14 cellular contexts compared by ENCODE assay signal in the genomic region with DNA sequence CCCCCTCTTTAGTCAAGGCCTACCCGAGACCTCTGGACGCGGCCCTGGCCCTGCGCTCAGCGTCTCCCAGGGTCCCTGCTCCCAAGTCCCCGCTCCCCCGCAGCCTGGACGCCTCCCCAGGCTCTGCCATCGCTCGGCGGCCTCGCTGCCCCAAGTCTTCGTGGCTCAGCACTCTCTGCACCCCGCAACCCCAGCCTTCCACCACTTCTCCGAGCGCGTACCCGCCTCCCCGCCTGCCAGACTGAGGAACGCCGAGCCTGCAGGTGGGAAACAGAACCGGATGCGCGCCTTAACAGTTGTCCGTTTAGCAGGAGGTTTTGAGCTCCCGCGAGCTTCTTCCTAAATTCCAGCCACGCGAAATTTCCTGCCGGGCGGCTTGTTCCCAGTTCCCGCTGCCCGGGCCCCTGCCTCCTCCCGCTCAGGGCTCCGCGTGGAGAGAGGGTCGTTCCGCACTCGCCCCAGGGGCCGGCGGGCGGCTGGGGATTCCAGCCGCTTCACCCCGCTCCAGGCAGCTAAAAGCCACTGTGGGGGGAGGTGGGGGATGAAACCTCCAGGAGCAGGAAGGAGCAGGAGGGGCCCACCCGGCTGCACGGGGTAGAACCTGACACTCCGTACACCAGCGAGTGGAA.
DNase-seq lines count a peak whose midpoint lies in the region; ATAC-seq and TF ChIP-seq lines count a peak whose summit lies in the region.
"Had no signal": no experiment of that assay in that cellular context is flagged by ENCODE, and none has a peak within 500 bp of the region (broad histone marks: within the 10 kb centered on the region; RNA-seq: fewer than 3 reads in every experiment).

No MANE protein-coding gene starts in this region.

- no peak overlapping the region for H2BK20ac ChIP-seq in H9 (ENCODE audit: low read depth, low read length, poor library complexity, severe bottlenecking)

- H3K9me3 Mint-ChIP-seq in H9: peaks cover 10% of the 10 kb centered on the region in 2 experiments
- no peaks in the 10 kb centered on the region for H3K9me3 Mint-ChIP-seq in progenitor cell of endocrine pancreas (ENCODE audit: low read depth)
- no peaks in the 10 kb centered on the region for H3K9me3 Mint-ChIP-seq in activated CD4-positive, alpha-beta T cell treated with anti-CD3 and anti-CD28 coated beads, Interleukin-2, amount 10 ng/mL, durations not matched to agents 7 days and 5 days
- H3K9me3 Mint-ChIP-seq: stimulated activated memory B cell treated with anti-CD40 and anti-IgM and Interleukin-4, amounts not matched to agents 10 μg/mL and 1 μg/mL and 100 μg/mL, for 72 hours had no signal

- H3K4me3 Mint-ChIP-seq in H9: peak overlapping the region; percentile 58 to 76
- peak overlapping the region; percentile 42 for H3K4me3 Mint-ChIP-seq in progenitor cell of endocrine pancreas (ENCODE audit: low read depth)
- no peak overlapping the region for H3K4me3 Mint-ChIP-seq in activated CD4-positive, alpha-beta T cell treated with anti-CD3 and anti-CD28 coated beads, Interleukin-2, amount 10 ng/mL, durations not matched to agents 7 days and 5 days
- H3K4me3 Mint-ChIP-seq: stimulated activated memory B cell treated with anti-CD40 and anti-IgM and Interleukin-4, amounts not matched to agents 10 μg/mL and 1 μg/mL and 100 μg/mL, for 72 hours had no signal

- BruUV-seq in mammary epithelial cell (replicated peaks; lab: Mats Ljungman, UMichigan): no TSS peak

- no peak overlapping the region for H3K4me3 ChIP-seq in mammary epithelial cell (replicated peaks in 1 of 3; ENCODE audit: insufficient read depth in 1 of 3, low read depth in 2 of 3, low read length in 3 of 3)
- peak overlapping the region in 1 of 2 donors; percentile 11 for H3K4me3 ChIP-seq in tibial artery

- H3K27ac ChIP-seq in H9 (ENCODE audit: insufficient read length, low read depth, low read length) (no peak overlapping the region), mammary epithelial cell (ENCODE audit: insufficient read depth, low read depth, low read length) (no peak overlapping the region), tibial artery (no peak overlapping the region)
- H3K27ac ChIP-seq: neutrophil had no signal

- no peaks in the 10 kb centered on the region for H3K79me2 ChIP-seq in H9 (ENCODE audit: insufficient read depth, low read length)
- H3K79me2 ChIP-seq in mammary epithelial cell (ENCODE audit: insufficient read depth, low read length): no peaks in the 10 kb centered on the region

- TF ChIP-seq CTCF in H9 (conservative IDR thresholded peaks at IDR 0.05) (no peak), mammary epithelial cell (conservative IDR thresholded peaks at IDR 0.05 in 1 of 2, IDR thresholded peaks at IDR 0.05 in 1 of 2; ENCODE audit: extremely low read depth in 1 of 2, insufficient read depth in 1 of 2, low read depth in 1 of 2, low read length in 2 of 2) (no peak), progenitor cell of endocrine pancreas (IDR thresholded peaks at IDR 0.05; ENCODE audit: unreplicated experiment) (no peak), tibial artery (IDR thresholded peaks at IDR 0.05) (no peak)

- peaks cover 71% of the 10 kb centered on the region for H3K27me3 Mint-ChIP-seq in H9 (ENCODE audit: low read depth)
- H3K27me3 Mint-ChIP-seq in progenitor cell of endocrine pancreas: peaks cover 96% of the 10 kb centered on the region
- peaks cover 14% of the 10 kb centered on the region for H3K27me3 Mint-ChIP-seq in activated CD4-positive, alpha-beta T cell treated with anti-CD3 and anti-CD28 coated beads, Interleukin-2, amount 10 ng/mL, durations not matched to agents 7 days and 5 days

- H3K9me3 ChIP-seq in H9 (ENCODE audit: control insufficient read depth, low read depth, low read length): no peaks in the 10 kb centered on the region
- H3K9me3 ChIP-seq in mammary epithelial cell (replicated peaks; ENCODE audit: insufficient read depth, low read length): no peaks in the 10 kb centered on the region
- H3K9me3 ChIP-seq in tibial artery: no peaks in the 10 kb centered on the region
- H3K9me3 ChIP-seq: neutrophil had no signal

- DNase-seq in H9 (peak; percentile 74), mammary epithelial cell (no peak), iPS-NIHi7 (ENCODE audit: extremely low spot score) (peak; percentile 41), progenitor cell of endocrine pancreas (ENCODE audit: low spot score, unreplicated experiment) (no peak), tibial artery (no peak)
- DNase-seq in activated CD4-positive, alpha-beta T cell treated with anti-CD3 and anti-CD28 coated beads, Interleukin-2, amount 10 ng/mL, durations not matched to agents 7 days and 5 days: no peak
- no peak for DNase-seq in central memory CD4-positive, alpha-beta T cell
- DNase-seq: CD4-positive, alpha-beta memory T cell; hippocampal formation; NCI-H446 treated with DMSO at 0.1 percent for 48 hours had no signal

- no peak overlapping the region for H3K9ac ChIP-seq in H9 (ENCODE audit: extremely low read depth, insufficient read length, low read length)
- H3K9ac ChIP-seq in mammary epithelial cell (ENCODE audit: insufficient read depth, low read length): no peak overlapping the region

- in situ Hi-C loops in mammary epithelial cell (cut with MboI; ENCODE audit: low sequenced_read_pairs in 2 of 2): loop anchor here in 1 of 2 donors (25.0 kb wide), 1 partner anchor 202 kb away; the partner anchor contains the start of gene NATD1

- H3K79me1 ChIP-seq in H9 (ENCODE audit: insufficient read depth, low read depth, low read length, poor library complexity, severe bottlenecking): no peaks in the 10 kb centered on the region

- no peak overlapping the region for H2BK12ac ChIP-seq in H9 (ENCODE audit: insufficient read length, low read depth, low read length)

- H2BK5ac ChIP-seq in H9 (ENCODE audit: insufficient read length, low read length): no peak overlapping the region

- no peak overlapping the region for H4K8ac ChIP-seq in H9 (replicated peaks; ENCODE audit: insufficient read length, low read depth, low read length)

- no peak overlapping the region for H2BK15ac ChIP-seq in H9 (ENCODE audit: low read depth, low read length)

- POLR2A ChIA-PET in activated CD4-positive, alpha-beta T cell treated with anti-CD3 and anti-CD28 coated beads, Interleukin-2, amount 10 ng/mL, durations not matched to agents 7 days and 5 days (lab: Charles Lee): no interaction called here

- H3K36me3 Mint-ChIP-seq in H9 (ENCODE audit: insufficient read depth in 1 of 3, low read depth in 3 of 3) (peaks cover 0 to 2% (median 0%) of the 10 kb centered on the region in 3 experiments; a peak in 2 of 7 replicates), progenitor cell of endocrine pancreas (ENCODE audit: insufficient read depth) (no peaks in the 10 kb centered on the region)
- no peaks in the 10 kb centered on the region for H3K36me3 Mint-ChIP-seq in activated CD4-positive, alpha-beta T cell treated with anti-CD3 and anti-CD28 coated beads, Interleukin-2, amount 10 ng/mL, durations not matched to agents 7 days and 5 days (ENCODE audit: low read depth)
- H3K36me3 Mint-ChIP-seq: CD4-positive, alpha-beta memory T cell; stimulated activated memory B cell treated with anti-CD40 and anti-IgM and Interleukin-4, amounts not matched to agents 10 μg/mL and 1 μg/mL and 100 μg/mL, for 72 hours had no signal

- H3K27ac Mint-ChIP-seq in H9 (no peak overlapping the region; a peak in 1 of 7 replicates), progenitor cell of endocrine pancreas (no peak overlapping the region)
- H3K27ac Mint-ChIP-seq in activated CD4-positive, alpha-beta T cell treated with anti-CD3 and anti-CD28 coated beads, Interleukin-2, amount 10 ng/mL, durations not matched to agents 7 days and 5 days: no peak overlapping the region
- H3K27ac Mint-ChIP-seq: stimulated activated memory B cell treated with anti-CD40 and anti-IgM and Interleukin-4, amounts not matched to agents 10 μg/mL and 1 μg/mL and 100 μg/mL, for 72 hours had no signal

- H3K4me1 ChIP-seq in H9 (ENCODE audit: insufficient read depth, low read length) (no peaks in the 10 kb centered on the region), mammary epithelial cell (ENCODE audit: insufficient read depth, low read length) (no peaks in the 10 kb centered on the region), tibial artery (peaks cover 0 to 11% (median 6%) of the 10 kb centered on the region in 4 donors)

- H3T11ph ChIP-seq in H9 (ENCODE audit: low read length): no peak overlapping the region

- H4K20me1 ChIP-seq in H9 (ENCODE audit: control insufficient read depth, insufficient read depth, insufficient read length) (no peaks in the 10 kb centered on the region), mammary epithelial cell (ENCODE audit: insufficient read depth, low read length) (no peaks in the 10 kb centered on the region)

- dilution Hi-C loops in mammary epithelial cell (cut with HindIII; ENCODE audit: low sequenced_read_pairs): no loop called here

- H3K4ac ChIP-seq in H9 (ENCODE audit: low read depth, low read length): no peak overlapping the region

- no peak overlapping the region for H4K5ac ChIP-seq in H9 (ENCODE audit: insufficient read length, low read depth, low read length)

- no peak overlapping the region for H3K23ac ChIP-seq in H9 (ENCODE audit: insufficient read length, low read depth, low read length)

- H3K36me3 ChIP-seq in mammary epithelial cell (ENCODE audit: insufficient read depth, low read length) (no peaks in the 10 kb centered on the region), tibial artery (no peaks in the 10 kb centered on the region)
- H3K36me3 ChIP-seq: neutrophil had no signal

- no peak overlapping the region for H2AFZ ChIP-seq in H9 (ENCODE audit: low read length)
- peak overlapping the region; percentile 28 for H2AFZ ChIP-seq in mammary epithelial cell (ENCODE audit: low read depth, low read length)

- H3K4me2 ChIP-seq in H9 (ENCODE audit: insufficient read depth, insufficient read length, low read length): peak overlapping the region; percentile 46
- H3K4me2 ChIP-seq in mammary epithelial cell (ENCODE audit: insufficient read depth, low read depth, low read length): no peak overlapping the region

- H3K18ac ChIP-seq in H9 (ENCODE audit: insufficient read length, low read depth, low read length): no peak overlapping the region

- peaks cover 15 to 17% of the 10 kb centered on the region in 2 experiments for H3K4me1 Mint-ChIP-seq in H9
- H3K4me1 Mint-ChIP-seq in progenitor cell of endocrine pancreas (ENCODE audit: low read depth): peaks cover 10% of the 10 kb centered on the region
- H3K4me1 Mint-ChIP-seq in activated CD4-positive, alpha-beta T cell treated with anti-CD3 and anti-CD28 coated beads, Interleukin-2, amount 10 ng/mL, durations not matched to agents 7 days and 5 days: peaks cover 15% of the 10 kb centered on the region

- intact Hi-C loops in mammary epithelial cell (cut with micrococcal nuclease) (no loop called here), tibial artery (cut with DNase I; ENCODE audit: low total_unique reads) (no loop called here)

- H3K23me2 ChIP-seq in H9 (ENCODE audit: insufficient read length, low read depth, low read length, poor library complexity, severe bottlenecking): peaks cover 10% of the 10 kb centered on the region

- WGBS in H9 (ENCODE audit: extremely low coverage, insufficient read length, low lambda C conversion rate): no CpG with 5 or more reads among the region's 48 CpGs
- WGBS in mammary epithelial cell (ENCODE audit: low coverage, missing lambda C conversion rate): 18% methylated on average over 25 of the region's 48 CpGs

- H3K27me3 ChIP-seq in H9 (ENCODE audit: insufficient read depth, low read length) (no peaks in the 10 kb centered on the region; the same call in 1 of the 2 replicates), mammary epithelial cell (ENCODE audit: insufficient read depth, low read length) (peaks cover 5% of the 10 kb centered on the region), tibial artery (peaks cover 0 to 19% of the 10 kb centered on the region in 2 donors)

- H4K91ac ChIP-seq in H9 (ENCODE audit: insufficient read length, low read depth, low read length): no peak overlapping the region

- H2AK5ac ChIP-seq in H9 (ENCODE audit: insufficient read length, low read length): no peak overlapping the region

- CTCF ChIA-PET in mammary epithelial cell (lab: Charles Lee; ENCODE audit: low non-redundant PET): interaction anchor here (0.7 kb wide), 1 partner anchor 335 kb away, joined by 4 read pairs; no protein-coding TSS in a partner anchor
- CTCF ChIA-PET in activated CD4-positive, alpha-beta T cell treated with anti-CD3 and anti-CD28 coated beads, Interleukin-2, amount 10 ng/mL, durations not matched to agents 7 days and 5 days (lab: Charles Lee): no interaction called here

- H3K56ac ChIP-seq in H9 (ENCODE audit: insufficient read length, low read depth, low read length): no peak overlapping the region

- no peak for ATAC-seq in GM18498 (IDR thresholded peaks at IDR 0.05; ENCODE audit: unreplicated experiment)
- ATAC-seq: Panc1; stimulated activated memory B cell treated with anti-CD40 and anti-IgM and Interleukin-4, amounts not matched to agents 10 μg/mL and 1 μg/mL and 100 μg/mL, for 72 hours had no signal

- H2BK120ac ChIP-seq in H9 (ENCODE audit: low read depth, low read length, poor library complexity, severe bottlenecking): no peak overlapping the region

- H3K14ac ChIP-seq in H9 (ENCODE audit: insufficient read depth, low read length): peak overlapping the region; percentile 75; the same call in 1 of the 2 replicates

Comparison
In these comparisons a context has a peak if more than half of its experiments do, and no peak if none do; other contexts are left out.
1. DNase-seq: peak in H9 (single experiment) and iPS-NIHi7 (single experiment); none in mammary epithelial cell (single experiment), progenitor cell of endocrine pancreas (single experiment), tibial artery (0 of 2), activated CD4-positive, alpha-beta T cell treated with anti-CD3 and anti-CD28 coated beads, Interleukin-2, amount 10 ng/mL, durations not matched to agents 7 days and 5 days (single experiment) and central memory CD4-positive, alpha-beta T cell (single experiment).